Comparison of ENCODE assay signal across 13 cellular contexts in genomic region chr19:5120833-5121232, GRCh38.
"Had no signal": no experiment of that assay in that cellular context is flagged by ENCODE, and none has a peak within 500 bp of the region (broad histone marks: within the 10 kb centered on the region; RNA-seq: fewer than 3 reads in every experiment).

No MANE protein-coding gene starts in this region.

- ATAC-seq: activated CD4-positive, alpha-beta T cell treated with anti-CD3 and anti-CD28 coated beads for 36 hours; left colon; natural killer cell treated with Interleukin-12 subunit alpha and Interleukin-12 subunit beta and Interleukin-15 and Interleukin-18, amount 100 ng/mL, for 72 hours; stimulated activated naive CD8-positive, alpha-beta T cell treated with anti-CD3 and anti-CD28 coated beads, Interleukin-15, amount 100 ng/mL, for 72 hours had no signal

- H3K27me3 ChIP-seq: esophagus muscularis mucosa had no signal

- H3K4me1 Mint-ChIP-seq: activated CD4-positive, alpha-beta memory T cell treated with anti-CD3 and anti-CD28 coated beads, Interleukin-2, amount 10 ng/mL, durations not matched to agents 7 days and 5 days had no signal

- H3K4me3 ChIP-seq: esophagus muscularis mucosa, lung, thoracic aorta had no signal

- H3K27me3 Mint-ChIP-seq: activated CD4-positive, alpha-beta memory T cell treated with anti-CD3 and anti-CD28 coated beads, Interleukin-2, amount 10 ng/mL, durations not matched to agents 7 days and 5 days; activated CD4-positive, alpha-beta T cell treated with anti-CD3 and anti-CD28 coated beads for 36 hours; natural killer cell treated with Interleukin-12 subunit alpha and Interleukin-12 subunit beta and Interleukin-15 and Interleukin-18, amount 100 ng/mL, for 72 hours; stimulated activated naive CD8-positive, alpha-beta T cell treated with anti-CD3 and anti-CD28 coated beads, Interleukin-15, amount 100 ng/mL, for 72 hours had no signal

- H3K9me3 Mint-ChIP-seq: activated CD4-positive, alpha-beta memory T cell treated with anti-CD3 and anti-CD28 coated beads, Interleukin-2, amount 10 ng/mL, durations not matched to agents 7 days and 5 days; natural killer cell treated with Interleukin-12 subunit alpha and Interleukin-12 subunit beta and Interleukin-15 and Interleukin-18, amount 100 ng/mL, for 72 hours; stimulated activated naive CD8-positive, alpha-beta T cell treated with anti-CD3 and anti-CD28 coated beads, Interleukin-15, amount 100 ng/mL, for 72 hours had no signal

- H3K27ac ChIP-seq: esophagus muscularis mucosa, thoracic aorta had no signal

- DNase-seq: activated CD4-positive, alpha-beta memory T cell treated with anti-CD3 and anti-CD28 coated beads, Interleukin-2, amount 10 ng/mL, durations not matched to agents 7 days and 5 days; activated CD4-positive, alpha-beta T cell treated with anti-CD3 and anti-CD28 coated beads for 36 hours; activated CD8-positive, alpha-beta memory T cell treated with anti-CD3 and anti-CD28 coated beads, Interleukin-2, amount 50 U/mL, for 48 hours; activated naive CD4-positive, alpha-beta T cell treated with Interleukin-2 at 50 U/mL for 16 hours; dermis blood vessel endothelial cell; left colon; stimulated activated CD4-positive, alpha-beta T cell treated with anti-CD3 and anti-CD28 coated beads, Interleukin-2, amount 100 ng/mL, for 48 hours; stimulated activated naive CD8-positive, alpha-beta T cell treated with anti-CD3 and anti-CD28 coated beads, Interleukin-15, amount 100 ng/mL, for 72 hours; T-helper 9 cell had no signal

- H3K9me3 ChIP-seq: esophagus muscularis mucosa, thoracic aorta had no signal

- H3K4me3 Mint-ChIP-seq: activated CD4-positive, alpha-beta memory T cell treated with anti-CD3 and anti-CD28 coated beads, Interleukin-2, amount 10 ng/mL, durations not matched to agents 7 days and 5 days; activated CD4-positive, alpha-beta T cell treated with anti-CD3 and anti-CD28 coated beads for 36 hours; natural killer cell treated with Interleukin-12 subunit alpha and Interleukin-12 subunit beta and Interleukin-15 and Interleukin-18, amount 100 ng/mL, for 72 hours; stimulated activated naive CD8-positive, alpha-beta T cell treated with anti-CD3 and anti-CD28 coated beads, Interleukin-15, amount 100 ng/mL, for 72 hours had no signal

- H3K27ac Mint-ChIP-seq: activated CD4-positive, alpha-beta memory T cell treated with anti-CD3 and anti-CD28 coated beads, Interleukin-2, amount 10 ng/mL, durations not matched to agents 7 days and 5 days; activated CD4-positive, alpha-beta T cell treated with anti-CD3 and anti-CD28 coated beads for 36 hours had no signal
